ENCODE assay signal across 21 cellular contexts in genomic region chr16:51306116-51306515, GRCh38.
A peak's percentile ranks its signal among the peaks of the same experiment; 100 is the strongest.
DNase-seq lines count a peak whose midpoint lies in the region; ATAC-seq, FAIRE-seq and TF ChIP-seq lines count a peak whose summit lies in the region.
"Had no signal": no experiment of that assay in that cellular context is flagged by ENCODE, and none has a peak within 500 bp of the region (broad histone marks: within the 10 kb centered on the region; RNA-seq: fewer than 3 reads in every experiment).

No MANE protein-coding gene starts in this region.

- ATAC-seq in HG03159 (IDR thresholded peaks at IDR 0.05; ENCODE audit: unreplicated experiment): no peak

- H3K4me3 ChIP-seq in HFF-Myc (replicated peaks; ENCODE audit: low read depth, low read length) (no peak overlapping the region), foreskin fibroblast (ENCODE audit: low read depth in 1 of 2, low read length in 2 of 2) (no peak overlapping the region)
- H3K4me3 ChIP-seq: SK-N-MC had no signal

- TF ChIP-seq CTCF in HFF-Myc (IDR thresholded peaks at IDR 0.05; ENCODE audit: low read depth, low read length, missing control alignments) (no peak), foreskin fibroblast (IDR thresholded peaks at IDR 0.05; ENCODE audit: low read depth, low read length) (no peak)

- DNase-seq in AG08395 (ENCODE audit: low spot score): peak; percentile 47
- peak; percentile 60 for DNase-seq in HFF-Myc (ENCODE audit: extremely low read depth, low read depth)
- peak; percentile 29 to 75 for DNase-seq in foreskin fibroblast
- DNase-seq in RKO (ENCODE audit: low spot score): no peak
- DNase-seq in NCI-H1930 (lab: John Stamatoyannopoulos, UW): no peak
- no peak for DNase-seq in NCI-H226
- DNase-seq: BE2C; CD4-positive, alpha-beta memory T cell; EL; KG1; MV-4-11; NCI-H1417; NCI-H187 treated with DMSO at 0.1 percent for 48 hours; NCI-H69; SHP77 had no signal

- FAIRE-seq in endometrium (lab: Jason Lieb, UNC): peak; percentile 98
- FAIRE-seq: GM12891, H1, RCC 7860 had no signal

Comparison
In these comparisons a context has a peak if more than half of its experiments do, and no peak if none do; other contexts are left out.
1. DNase-seq: peak in AG08395 (single experiment), HFF-Myc (single experiment) and foreskin fibroblast (2 of 2); none in RKO (single experiment), NCI-H1930 (0 of 2) and NCI-H226 (single experiment).